ENCODE assay signal across 10 cellular contexts in the genomic region with DNA sequence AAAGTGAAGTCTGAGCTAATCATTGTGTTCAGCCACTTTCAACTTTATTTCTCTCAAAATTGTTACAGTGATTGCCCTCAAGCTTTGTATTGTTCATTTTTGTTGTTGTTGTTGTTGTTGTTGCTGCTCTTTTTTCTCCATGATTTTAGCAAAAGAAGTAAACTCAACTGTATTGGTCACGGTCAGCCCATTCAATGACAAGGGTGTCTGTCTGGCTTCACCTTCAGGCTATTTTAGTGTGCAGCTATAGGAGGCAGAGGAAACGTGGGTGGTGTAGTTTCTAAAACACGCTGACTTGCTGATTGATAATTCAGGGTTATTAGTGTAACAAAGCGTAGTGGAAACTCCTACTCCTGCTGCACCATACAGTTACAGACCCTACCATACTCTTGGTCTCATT.
DNase-seq lines count a peak whose midpoint lies in the region; ATAC-seq and TF ChIP-seq lines count a peak whose summit lies in the region.
"Had no signal": no experiment of that assay in that cellular context is flagged by ENCODE, and none has a peak within 500 bp of the region (broad histone marks: within the 10 kb centered on the region; RNA-seq: fewer than 3 reads in every experiment).

No MANE protein-coding gene starts in this region.

- no peaks in the 10 kb centered on the region for H3K27me3 ChIP-seq in WERI-Rb-1 (ENCODE audit: insufficient read depth, low read depth, severe bottlenecking)

- TF ChIP-seq CTCF in VCaP (conservative IDR thresholded peaks at IDR 0.05): no peak
- TF ChIP-seq CTCF in WERI-Rb-1 (IDR thresholded peaks at IDR 0.05; ENCODE audit: low read depth, low read length): no peak

- DNase-seq in WERI-Rb-1: no peak
- no peak for DNase-seq in mesenteric fat pad (ENCODE audit: low spot score)
- DNase-seq in inferior parietal cortex (ENCODE audit: extremely low spot score): no peak
- no peak for DNase-seq in glomerular visceral epithelial cell (ENCODE audit: extremely low spot score)
- DNase-seq: HCEC 1CT; NK-92 treated with Interleukin-12 subunit alpha and Interleukin-12 subunit beta, amount 100 ng/mL, for 24 hours had no signal

- H3K36me3 ChIP-seq in WERI-Rb-1: no peaks in the 10 kb centered on the region

- peak; percentile 79 for ATAC-seq in GM18858 (IDR thresholded peaks at IDR 0.05; ENCODE audit: unreplicated experiment)
- ATAC-seq in GM21423 (IDR thresholded peaks at IDR 0.05; ENCODE audit: unreplicated experiment): peak; percentile 57
- peak; percentile 69 for ATAC-seq in HG03064 (IDR thresholded peaks at IDR 0.05; ENCODE audit: low read depth, unreplicated experiment)

- no peak overlapping the region for H3K4me3 ChIP-seq in WERI-Rb-1 (ENCODE audit: low read depth, low read length)

- H3K9me3 ChIP-seq in WERI-Rb-1 (ENCODE audit: severe bottlenecking): no peaks in the 10 kb centered on the region

- peak overlapping the region; percentile 90 for H3K27ac ChIP-seq in VCaP
- no peak overlapping the region for H3K27ac ChIP-seq in WERI-Rb-1
